14 cellular contexts compared by ENCODE assay signal in genomic region chr13:46334423-46334822, GRCh38.
"Had no signal": no experiment of that assay in that cellular context is flagged by ENCODE, and none has a peak within 500 bp of the region (broad histone marks: within the 10 kb centered on the region; RNA-seq: fewer than 3 reads in every experiment).

No MANE protein-coding gene starts in this region.

- DNase-seq: activated CD4-positive, alpha-beta T cell treated with anti-CD3 and anti-CD28 coated beads, Interleukin-2, amount 50 U/mL, for 4 hours; activated CD4-positive, CD25-positive, alpha-beta regulatory T cell; activated naive CD4-positive, alpha-beta T cell treated with anti-CD3 and anti-CD28 coated beads, Interleukin-2, amount 50 U/mL, for 16 hours; amygdala; body of pancreas; caudate nucleus; left colon; midbrain; sigmoid colon; spleen; stimulated activated CD4-positive, alpha-beta T cell treated with anti-CD3 and anti-CD28 coated beads, Interleukin-1b, Interleukin-23, amount 100 ng/mL, for 48 hours; substantia nigra; transverse colon had no signal

- ATAC-seq: body of pancreas, esophagus mucosa, left colon had no signal
